14 cellular contexts compared by ENCODE assay signal in the genomic region with DNA sequence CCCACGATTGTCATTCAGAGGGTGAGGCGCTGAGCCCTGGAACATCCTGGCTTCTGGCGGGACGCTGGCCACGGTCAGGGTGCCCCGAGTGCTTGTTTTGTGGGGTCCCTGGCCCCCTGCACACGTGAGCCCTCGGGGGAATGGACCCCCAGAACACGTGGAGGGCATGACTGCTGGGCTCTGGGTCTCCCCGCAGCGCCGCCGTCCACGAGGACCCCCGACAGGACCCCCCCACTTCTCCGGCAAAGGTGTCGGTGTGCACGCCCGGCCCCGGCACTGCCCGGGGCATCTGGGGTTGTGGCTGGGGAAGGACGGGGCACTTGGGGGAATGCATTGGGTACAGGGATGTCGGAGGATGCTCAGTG.
"Had no signal": no experiment of that assay in that cellular context is flagged by ENCODE, and none has a peak within 500 bp of the region (broad histone marks: within the 10 kb centered on the region; RNA-seq: fewer than 3 reads in every experiment).

No MANE protein-coding gene starts in this region.

- DNase-seq: effector memory CD4-positive, alpha-beta T cell; esophagus squamous epithelium; foreskin fibroblast; glutamatergic neuron; islet precursor cell; natural killer cell; stimulated activated CD4-positive, alpha-beta T cell treated with anti-CD3 and anti-CD28 coated beads, Interleukin-12 subunit alpha, Interleukin-12 subunit beta, amount 100 ng/mL, for 4 hours; stimulated activated naive CD4-positive, alpha-beta T cell treated with Interleukin-2 at 50 U/mL for 16 hours; tibial artery had no signal

- H3K4me3 ChIP-seq: esophagus squamous epithelium, gastroesophageal sphincter, ovary, right lobe of liver, skin epidermis, tibial artery had no signal

- H3K27me3 ChIP-seq: ovary, right lobe of liver had no signal

- H3K9me3 ChIP-seq: esophagus squamous epithelium, gastroesophageal sphincter, ovary, right lobe of liver, tibial artery had no signal

- H3K27ac ChIP-seq: epithelial cell of prostate, esophagus squamous epithelium, gastroesophageal sphincter, ovary, right lobe of liver, skin epidermis, tibial artery had no signal

- ATAC-seq: gastroesophageal sphincter, natural killer cell had no signal

- H3K36me3 ChIP-seq: ovary, right lobe of liver had no signal
